ENCODE assay signal across 15 cellular contexts in the genomic region with DNA sequence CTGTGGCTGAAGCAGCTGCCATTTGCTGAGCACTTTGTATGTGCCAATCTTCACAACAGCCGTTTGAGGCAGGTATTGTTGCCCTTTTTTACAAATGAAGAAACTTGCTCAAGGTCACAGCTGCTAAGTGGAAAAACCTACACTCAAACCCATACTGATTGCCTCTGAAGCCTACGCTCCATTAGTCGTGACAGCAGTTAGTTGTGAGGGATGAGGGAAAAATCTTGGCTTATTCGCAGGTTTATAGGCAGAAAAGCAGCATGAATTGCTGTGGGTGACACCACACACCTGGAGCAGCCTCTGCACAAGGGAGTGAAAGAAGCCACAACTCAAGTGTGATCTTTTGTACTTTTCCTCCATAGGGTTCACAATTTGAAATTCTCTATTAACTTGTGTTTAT.
DNase-seq lines count a peak whose midpoint lies in the region; ATAC-seq and TF ChIP-seq lines count a peak whose summit lies in the region.
"Had no signal": no experiment of that assay in that cellular context is flagged by ENCODE, and none has a peak within 500 bp of the region (broad histone marks: within the 10 kb centered on the region; RNA-seq: fewer than 3 reads in every experiment).

No MANE protein-coding gene starts in this region.

- no peaks in the 10 kb centered on the region for H3K79me2 ChIP-seq in GM23338 (replicated peaks; ENCODE audit: insufficient read depth)
- no peaks in the 10 kb centered on the region for H3K79me2 ChIP-seq in neural cell (replicated peaks; ENCODE audit: insufficient read depth, low read length)

- TF ChIP-seq EP300 in neural cell (conservative IDR thresholded peaks at IDR 0.05; ENCODE audit: poor library complexity, severe bottlenecking), result peak; percentile 61

- no peak for ATAC-seq in GM23338
- ATAC-seq: HCT116, PC-3 had no signal

- H3K9ac ChIP-seq in BLaER1 treated with 17β-estradiol and CSF1 and Interleukin-3, amounts not matched to agents 10 nM and 100 nM, result no peak overlapping the region
- no peak overlapping the region for H3K9ac ChIP-seq in neural cell (ENCODE audit: low read length)

- H3K4me1 Mint-ChIP-seq in GM23338 (peaks cover 32% of the 10 kb centered on the region), brain (peaks cover 42% of the 10 kb centered on the region)
- H3K4me1 Mint-ChIP-seq: CD8-positive, alpha-beta memory T cell had no signal

- H3K27me3 Mint-ChIP-seq in GM23338 (ENCODE audit: insufficient read depth, low read depth, poor library complexity), result peaks cover 2% of the 10 kb centered on the region
- H3K27me3 Mint-ChIP-seq in brain, result peaks cover 8% of the 10 kb centered on the region
- H3K27me3 Mint-ChIP-seq: CD8-positive, alpha-beta memory T cell had no signal

- 72 to 77% methylated on average over 4 of the region's 4 CpGs for WGBS in thyroid gland, 2 donors

- H3K9me3 Mint-ChIP-seq in GM23338, result no peaks in the 10 kb centered on the region
- no peaks in the 10 kb centered on the region for H3K9me3 Mint-ChIP-seq in brain
- H3K9me3 Mint-ChIP-seq: T-helper 1 cell treated with Interleukin-12 subunit alpha and Interleukin-12 subunit beta and Interleukin-4 antibody, amounts not matched to agents 30 μg/mL and 1 μg/mL, for 36 hours had no signal

- H3K9me3 ChIP-seq in BLaER1 treated with 17β-estradiol and CSF1 and Interleukin-3, amounts not matched to agents 10 nM and 100 nM (replicated peaks in 1 of 11), result no peaks in the 10 kb centered on the region
- no peaks in the 10 kb centered on the region for H3K9me3 ChIP-seq in neural cell (ENCODE audit: low read length)
- no peaks in the 10 kb centered on the region for H3K9me3 ChIP-seq in thyroid gland

- DNase-seq in GM23338 (ENCODE audit: low spot score) (no peak), NCI-H774 (lab: John Stamatoyannopoulos, UW) (no peak), DMS53 treated with DMSO at 0.1 percent for 48 hours (lab: John Stamatoyannopoulos, UW; ENCODE audit: unreplicated experiment) (no peak), thyroid gland (no peak)
- DNase-seq: CD8-positive, alpha-beta memory T cell; IMR-90; NCI-H187; NCI-H2227 treated with DMSO at 0.1 percent for 48 hours had no signal

- no peaks in the 10 kb centered on the region for H3K36me3 ChIP-seq in BLaER1 treated with 17β-estradiol and CSF1 and Interleukin-3, amounts not matched to agents 10 nM and 100 nM
- no peaks in the 10 kb centered on the region for H3K36me3 ChIP-seq in GM23338 (ENCODE audit: insufficient read depth)
- no peaks in the 10 kb centered on the region for H3K36me3 ChIP-seq in neural cell (ENCODE audit: insufficient read depth, low read length)
- no peaks in the 10 kb centered on the region for H3K36me3 ChIP-seq in thyroid gland

- H3K27ac ChIP-seq in BLaER1 treated with 17β-estradiol and CSF1 and Interleukin-3, amounts not matched to agents 10 nM and 100 nM, result no peak overlapping the region
- no peak overlapping the region for H3K27ac ChIP-seq in GM23338 (ENCODE audit: low read depth)
- H3K27ac ChIP-seq in neural cell (ENCODE audit: low read length), result peak overlapping the region; percentile 35
- no peak overlapping the region for H3K27ac ChIP-seq in thyroid gland
- H3K27ac ChIP-seq: SK-N-MC had no signal

- H3K27ac Mint-ChIP-seq in GM23338 (peak overlapping the region; percentile 49; the same call in 1 of the 2 replicates), brain (peak overlapping the region in 3 of 5 experiments; percentile 8 to 71 (median 25))
- H3K27ac Mint-ChIP-seq: CD8-positive, alpha-beta memory T cell; T-helper 1 cell treated with Interleukin-12 subunit alpha and Interleukin-12 subunit beta and Interleukin-4 antibody, amounts not matched to agents 30 μg/mL and 1 μg/mL, for 36 hours had no signal

- 0 out of 2 replicates have a peak overlapping the region, but pooled peaks have one; percentile 30 for H2AFZ ChIP-seq in GM23338
- no peak overlapping the region for H2AFZ ChIP-seq in neural cell (ENCODE audit: low read depth, low read length)

- H3K4me1 ChIP-seq in BLaER1 treated with 17β-estradiol and CSF1 and Interleukin-3, amounts not matched to agents 10 nM and 100 nM, result peaks cover 31 to 60% (median 55%) of the 10 kb centered on the region in 10 experiments
- H3K4me1 ChIP-seq in GM23338 (ENCODE audit: insufficient read depth) (peaks cover 29% of the 10 kb centered on the region), thyroid gland (no peaks in the 10 kb centered on the region)

- no peak for TF ChIP-seq POLR2A in thyroid gland (IDR thresholded peaks at IDR 0.05)

- no peaks in the 10 kb centered on the region for H3F3A ChIP-seq in GM23338 (replicated peaks; ENCODE audit: low read depth)
- H3F3A ChIP-seq in neural cell (ENCODE audit: insufficient read depth, low read length, poor library complexity, severe bottlenecking), result no peaks in the 10 kb centered on the region

- no peak for TF ChIP-seq RAD21 in neural cell (conservative IDR thresholded peaks at IDR 0.05)

- H3K36me3 Mint-ChIP-seq in GM23338 (ENCODE audit: low read depth), result no peaks in the 10 kb centered on the region
- no peaks in the 10 kb centered on the region for H3K36me3 Mint-ChIP-seq in brain
- H3K36me3 Mint-ChIP-seq: CD8-positive, alpha-beta memory T cell had no signal

- intact Hi-C loops in thyroid gland (cut with DNase I), result no loop called here

- H3K27me3 ChIP-seq in BLaER1 treated with 17β-estradiol and CSF1 and Interleukin-3, amounts not matched to agents 10 nM and 100 nM, result no peaks in the 10 kb centered on the region
- H3K27me3 ChIP-seq in GM23338 (ENCODE audit: insufficient read depth) (no peaks in the 10 kb centered on the region), neural cell (ENCODE audit: insufficient read depth, low read depth, low read length) (no peaks in the 10 kb centered on the region), thyroid gland (no peaks in the 10 kb centered on the region)

- H4K20me1 ChIP-seq in BLaER1 treated with 17β-estradiol and CSF1 and Interleukin-3, amounts not matched to agents 10 nM and 100 nM, result no peaks in the 10 kb centered on the region
- H4K20me1 ChIP-seq in GM23338 (replicated peaks; ENCODE audit: insufficient read depth) (no peaks in the 10 kb centered on the region), neural cell (ENCODE audit: insufficient read depth) (no peaks in the 10 kb centered on the region)

- no peaks in the 10 kb centered on the region for H3K9me2 ChIP-seq in GM23338 (ENCODE audit: insufficient read depth)
- H3K9me2 ChIP-seq in neural cell (ENCODE audit: insufficient read depth, low read length), result no peaks in the 10 kb centered on the region

- no peak overlapping the region for H3K4me3 ChIP-seq in BLaER1 treated with 17β-estradiol and CSF1 and Interleukin-3, amounts not matched to agents 10 nM and 100 nM
- H3K4me3 ChIP-seq in GM23338, result no peak overlapping the region
- H3K4me3 ChIP-seq in neural cell (ENCODE audit: low read length), result peak overlapping the region; percentile 14
- H3K4me3 ChIP-seq in thyroid gland (replicated peaks in 1 of 3), result no peak overlapping the region
- H3K4me3 ChIP-seq: SK-N-MC had no signal

- H3K4me3 Mint-ChIP-seq in GM23338, result no peak overlapping the region
- H3K4me3 Mint-ChIP-seq in brain, result no peak overlapping the region
- H3K4me3 Mint-ChIP-seq: CD8-positive, alpha-beta memory T cell; T-helper 1 cell treated with Interleukin-12 subunit alpha and Interleukin-12 subunit beta and Interleukin-4 antibody, amounts not matched to agents 30 μg/mL and 1 μg/mL, for 36 hours had no signal

- TF ChIP-seq CTCF in GM23338 (conservative IDR thresholded peaks at IDR 0.05; ENCODE audit: low read depth in 2 of 2), result no peak
- no peak for TF ChIP-seq CTCF in brain (conservative IDR thresholded peaks at IDR 0.05)
- no peak for TF ChIP-seq CTCF in neural cell (IDR thresholded peaks at IDR 0.05; ENCODE audit: poor library complexity, severe bottlenecking)
- TF ChIP-seq CTCF in thyroid gland (IDR thresholded peaks at IDR 0.05), result no peak

- peak overlapping the region in 6 of 11 experiments; percentile 1 to 31 (median 14); a peak in 7 of 22 replicates for H3K4me2 ChIP-seq in BLaER1 treated with 17β-estradiol and CSF1 and Interleukin-3, amounts not matched to agents 10 nM and 100 nM
- H3K4me2 ChIP-seq in GM23338 (no peak overlapping the region), neural cell (ENCODE audit: low read length) (no peak overlapping the region)

TF ChIP-seq in GM23338, 12 proteins besides CTCF, POLR2A, EP300 and RAD21 (continues in another document):
- no peak for TF ChIP-seq ETS1 (IDR thresholded peaks at IDR 0.05)

TF ChIP-seq in neural cell, 6 proteins besides CTCF, POLR2A, EP300 and RAD21:
- TF ChIP-seq EZH2 (IDR thresholded peaks at IDR 0.05; ENCODE audit: borderline replicate concordance, insufficient read depth, low read length, poor library complexity, severe bottlenecking) (no peak), REST (IDR thresholded peaks at IDR 0.05; ENCODE audit: borderline replicate concordance) (no peak)

Comparison
In these comparisons a context has a peak if more than half of its experiments do, and no peak if none do; other contexts are left out.
1. H3K4me2 ChIP-seq: peak in BLaER1 treated with 17β-estradiol and CSF1 and Interleukin-3, amounts not matched to agents 10 nM and 100 nM (6 of 11); none in GM23338 (single experiment) and neural cell (single experiment).